Comparison of ENCODE assay signal across 2 cellular contexts in the genomic region with DNA sequence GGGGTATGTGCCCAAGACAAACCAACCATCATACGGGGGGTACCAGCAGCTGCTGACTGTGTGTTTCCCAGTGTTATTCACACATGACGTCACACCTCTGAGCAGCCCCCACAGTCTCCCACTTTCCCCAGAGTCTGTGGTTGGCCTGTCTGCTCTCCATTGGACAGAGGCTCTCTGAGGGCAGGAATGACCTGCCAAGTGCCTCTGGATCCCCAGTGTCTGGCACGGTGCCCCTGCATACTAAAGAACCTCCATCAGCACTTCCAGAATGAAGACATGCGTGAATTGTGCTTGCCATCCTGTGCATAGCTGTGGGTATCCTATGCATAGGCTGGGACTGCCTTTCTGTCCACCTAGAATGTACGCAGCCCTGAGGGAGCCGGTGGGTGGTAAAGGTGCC.
TF ChIP-seq lines count a peak whose summit lies in the region.

No MANE protein-coding gene starts in this region.

TF ChIP-seq in K562, 482 proteins besides CTCF, POLR2A, EP300 and RAD21:
- TF ChIP-seq NONO (IDR thresholded peaks at IDR 0.05; ENCODE audit: low read depth in 2 of 2, low read length in 1 of 2) (no peak), ATF1 (CRISPR knock-in tag; IDR thresholded peaks at IDR 0.05) (no peak), ATF1 (tag; IDR thresholded peaks at IDR 0.05) (0 out of 2 replicates have a peak, but pooled peaks have one; percentile 18)

TF ChIP-seq in GM12891, 5 proteins besides CTCF, POLR2A, EP300 and RAD21:
- TF ChIP-seq PAX5 (IDR thresholded peaks at IDR 0.05; ENCODE audit: insufficient read depth, low read length, severe bottlenecking) (no peak), POLR2AphosphoS5 (IDR thresholded peaks at IDR 0.05; ENCODE audit: low read depth, low read length) (no peak), TAF1 (IDR thresholded peaks at IDR 0.05; ENCODE audit: low read depth, low read length) (no peak), POU2F2 (IDR thresholded peaks at IDR 0.05; ENCODE audit: low read depth, low read length) (no peak), SPI1 (IDR thresholded peaks at IDR 0.05; ENCODE audit: low read depth, low read length) (no peak)
